ENCODE assay signal across 14 cellular contexts in genomic region chr11:103528046-103528445, GRCh38.
"Had no signal": no experiment of that assay in that cellular context is flagged by ENCODE, and none has a peak within 500 bp of the region (broad histone marks: within the 10 kb centered on the region; RNA-seq: fewer than 3 reads in every experiment).

No MANE protein-coding gene starts in this region.

- FAIRE-seq: small intestine had no signal

- H3K4me3 ChIP-seq: esophagus muscularis mucosa, right atrium auricular region, transverse colon had no signal

- DNase-seq: activated CD4-positive, alpha-beta memory T cell treated with anti-CD3 and anti-CD28 coated beads, Interleukin-2, amount 10 ng/mL, durations not matched to agents 7 days and 5 days; activated CD4-positive, alpha-beta T cell treated with anti-CD3 and anti-CD28 coated beads for 36 hours; activated effector memory CD4-positive, alpha-beta T cell treated with Interleukin-2 at 50 U/mL for 16 hours; activated T-cell treated with anti-CD3 and anti-CD28 coated beads, Interleukin-2, amount 50 U/mL, for 24 hours; foreskin melanocyte; midbrain; small intestine; stimulated activated CD4-positive, alpha-beta T cell treated with anti-CD3 and anti-CD28 coated beads, Interleukin-4, amount 100 ng/mL, for 4 hours; stimulated activated CD8-positive, alpha-beta memory T cell treated with anti-CD3 and anti-CD28 coated beads, Interleukin-4, amount 100 ng/mL, for 48 hours; stimulated activated naive CD4-positive, alpha-beta T cell treated with Interleukin-2 at 50 U/mL for 16 hours; T-helper 17 cell; transverse colon had no signal

- H3K27ac ChIP-seq: esophagus muscularis mucosa, transverse colon had no signal
